Comparison of ENCODE assay signal across 1 cellular context in the genomic region with DNA sequence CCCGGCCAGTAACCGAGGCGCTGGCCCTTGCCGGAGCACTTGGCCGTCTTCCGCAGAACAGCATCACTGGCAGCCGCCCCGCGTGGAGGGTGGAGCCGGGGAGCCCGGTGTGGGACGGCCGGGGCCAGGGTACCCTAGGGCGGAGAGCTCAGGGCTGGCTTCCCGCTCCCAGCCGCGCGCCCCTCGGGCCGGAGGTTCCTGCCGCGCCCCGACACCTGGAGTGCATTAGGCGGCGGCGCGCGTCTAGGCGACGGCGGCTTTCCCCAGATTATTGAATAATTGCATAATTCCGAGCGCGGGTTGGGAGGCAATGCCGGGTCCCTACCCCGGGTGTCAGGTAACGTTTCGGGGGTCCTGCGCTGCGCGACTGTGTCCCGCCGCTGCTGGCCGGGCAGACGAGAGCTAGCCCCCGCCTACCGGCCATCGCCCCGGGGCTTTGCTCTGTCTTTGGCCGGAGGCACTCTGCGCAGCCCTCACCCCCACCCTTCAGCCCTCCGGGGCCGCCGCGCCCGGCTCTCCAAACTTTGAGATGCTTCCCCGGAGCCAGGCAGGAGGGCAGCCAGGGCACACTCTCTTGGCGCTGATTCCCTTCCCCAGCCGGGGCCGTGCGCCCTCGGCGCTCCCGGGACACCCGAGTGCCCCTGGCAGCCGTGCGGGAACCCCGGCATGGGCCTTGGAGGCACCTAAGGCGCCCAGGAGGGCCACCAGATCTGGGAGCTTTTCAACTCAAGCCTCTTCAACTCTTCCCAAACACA.
TF ChIP-seq lines count a peak whose summit lies in the region.

No MANE protein-coding gene starts in this region.

TF ChIP-seq in HEK293, 187 proteins besides CTCF, POLR2A, EP300 and RAD21 (continued from another document):
- TF ChIP-seq, protein P1, sequence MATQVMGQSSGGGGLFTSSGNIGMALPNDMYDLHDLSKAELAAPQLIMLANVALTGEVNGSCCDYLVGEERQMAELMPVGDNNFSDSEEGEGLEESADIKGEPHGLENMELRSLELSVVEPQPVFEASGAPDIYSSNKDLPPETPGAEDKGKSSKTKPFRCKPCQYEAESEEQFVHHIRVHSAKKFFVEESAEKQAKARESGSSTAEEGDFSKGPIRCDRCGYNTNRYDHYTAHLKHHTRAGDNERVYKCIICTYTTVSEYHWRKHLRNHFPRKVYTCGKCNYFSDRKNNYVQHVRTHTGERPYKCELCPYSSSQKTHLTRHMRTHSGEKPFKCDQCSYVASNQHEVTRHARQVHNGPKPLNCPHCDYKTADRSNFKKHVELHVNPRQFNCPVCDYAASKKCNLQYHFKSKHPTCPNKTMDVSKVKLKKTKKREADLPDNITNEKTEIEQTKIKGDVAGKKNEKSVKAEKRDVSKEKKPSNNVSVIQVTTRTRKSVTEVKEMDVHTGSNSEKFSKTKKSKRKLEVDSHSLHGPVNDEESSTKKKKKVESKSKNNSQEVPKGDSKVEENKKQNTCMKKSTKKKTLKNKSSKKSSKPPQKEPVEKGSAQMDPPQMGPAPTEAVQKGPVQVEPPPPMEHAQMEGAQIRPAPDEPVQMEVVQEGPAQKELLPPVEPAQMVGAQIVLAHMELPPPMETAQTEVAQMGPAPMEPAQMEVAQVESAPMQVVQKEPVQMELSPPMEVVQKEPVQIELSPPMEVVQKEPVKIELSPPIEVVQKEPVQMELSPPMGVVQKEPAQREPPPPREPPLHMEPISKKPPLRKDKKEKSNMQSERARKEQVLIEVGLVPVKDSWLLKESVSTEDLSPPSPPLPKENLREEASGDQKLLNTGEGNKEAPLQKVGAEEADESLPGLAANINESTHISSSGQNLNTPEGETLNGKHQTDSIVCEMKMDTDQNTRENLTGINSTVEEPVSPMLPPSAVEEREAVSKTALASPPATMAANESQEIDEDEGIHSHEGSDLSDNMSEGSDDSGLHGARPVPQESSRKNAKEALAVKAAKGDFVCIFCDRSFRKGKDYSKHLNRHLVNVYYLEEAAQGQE (tag by site-specific recombination; IDR thresholded peaks at IDR 0.05), result no peak
- no peak for TF ChIP-seq BCL11A (tag by site-specific recombination; IDR thresholded peaks at IDR 0.05; ENCODE audit: low read depth)
